In genomic region chr10:89652971-89653370, GRCh38 we compare ENCODE assay signal across 15 cellular contexts. TPM values are rescaled to one million over a fixed set of nuclear protein-coding genes. Genes with fewer than 3 reads are reported as not detected.
DNase-seq lines count a peak whose midpoint lies in the region; ATAC-seq, FAIRE-seq and TF ChIP-seq lines count a peak whose summit lies in the region.
"Had no signal": no experiment of that assay in that cellular context is flagged by ENCODE, and none has a peak within 500 bp of the region (broad histone marks: within the 10 kb centered on the region; RNA-seq: fewer than 3 reads in every experiment).

No MANE protein-coding gene starts in this region.

- no peak overlapping the region for H3K9ac ChIP-seq in trophoblast cell (ENCODE audit: low read length)

- no peaks in the 10 kb centered on the region for H3K4me1 ChIP-seq in trophoblast cell (ENCODE audit: control insufficient read depth in 1 of 2, insufficient read depth in 2 of 2, low read length in 2 of 2)

- POLR2A ChIA-PET in activated B cell treated with CpG ODN at 0.5 μM for 24 hours (lab: Charles Lee) = interaction anchor here (0.6 to 1.1 kb wide), 3 partner anchors 9 to 325 kb away, joined by 3 to 5 read pairs (median 3); no protein-coding TSS in a partner anchor

- H4K91ac ChIP-seq in trophoblast cell (ENCODE audit: low read depth, low read length) = no peak overlapping the region

- H3K27ac ChIP-seq in trophoblast cell (ENCODE audit: low read depth, low read length) = no peak overlapping the region
- H3K27ac ChIP-seq: PC-9 had no signal

- no CpG with 5 or more reads among the region's 3 CpGs for WGBS in trophoblast cell (ENCODE audit: extremely low coverage, insufficient coverage, insufficient read length)

- peak; percentile 58 for FAIRE-seq in GM12892 (lab: Jason Lieb, UNC)

- no peak overlapping the region for H3K4me3 Mint-ChIP-seq in activated B cell treated with CpG ODN at 0.5 μM for 24 hours
- H3K4me3 Mint-ChIP-seq: T-cell had no signal

- no peak overlapping the region for H3K14ac ChIP-seq in trophoblast cell (ENCODE audit: low read length)

- no peak overlapping the region for H2BK12ac ChIP-seq in trophoblast cell (ENCODE audit: low read length)

- no peaks in the 10 kb centered on the region for H3K79me2 ChIP-seq in trophoblast cell (ENCODE audit: control insufficient read depth, insufficient read depth, low read length, poor library complexity)

- H3K9me3 ChIP-seq in trophoblast cell (ENCODE audit: insufficient read depth, low read depth, low read length) = peaks cover 4% of the 10 kb centered on the region

- H3K9me3 Mint-ChIP-seq in activated B cell treated with CpG ODN at 0.5 μM for 24 hours = peaks cover 10% of the 10 kb centered on the region

- no peak overlapping the region for H3K23ac ChIP-seq in trophoblast cell (ENCODE audit: low read length)

- no peaks in the 10 kb centered on the region for H3K27me3 ChIP-seq in trophoblast cell (ENCODE audit: insufficient read depth, low read length)

- CTCF ChIA-PET in activated B cell treated with CpG ODN at 0.5 μM for 24 hours (lab: Charles Lee) = no interaction called here

- H3K36me3 Mint-ChIP-seq in activated B cell treated with CpG ODN at 0.5 μM for 24 hours (ENCODE audit: low read depth) = peaks cover 5% of the 10 kb centered on the region
- H3K36me3 Mint-ChIP-seq: T-cell had no signal

- H4K12ac ChIP-seq in trophoblast cell (ENCODE audit: low read depth, low read length) = no peak overlapping the region

- H3K79me1 ChIP-seq in trophoblast cell (ENCODE audit: low read length) = no peaks in the 10 kb centered on the region

- in situ Hi-C loops in KBM-7 (cut with MboI; ENCODE audit: low pct_unique_long_range_greater_than_20kb, low sequenced_read_pairs) = no loop called here

- no peak overlapping the region for H2AK5ac ChIP-seq in trophoblast cell (ENCODE audit: low read length)

- intact Hi-C loops in activated B cell treated with CpG ODN at 0.5 μM for 24 hours (cut with micrococcal nuclease) = no loop called here

- no peak overlapping the region for H3K4me3 ChIP-seq in trophoblast cell (ENCODE audit: low read depth, low read length)
- H3K4me3 ChIP-seq: PC-9 had no signal

- no peak overlapping the region for H2AFZ ChIP-seq in trophoblast cell (ENCODE audit: insufficient read depth, low read length, poor library complexity)
- H2AFZ ChIP-seq: PC-9 had no signal

- no peak overlapping the region for H3K4ac ChIP-seq in trophoblast cell (ENCODE audit: low read depth, low read length)

- no peak overlapping the region for H3K18ac ChIP-seq in trophoblast cell (ENCODE audit: low read length)

- no peak overlapping the region for H2BK120ac ChIP-seq in trophoblast cell (ENCODE audit: insufficient read depth, low read length, poor library complexity)

- DNase-seq in GM12892 (ENCODE audit: insufficient read length) (no peak), activated B cell treated with CpG ODN at 0.5 μM for 24 hours (no peak), trophoblast cell (peak; percentile 42 to 56), KBM-7 (no peak), NCI-H69 (lab: John Stamatoyannopoulos, UW) (no peak), AG08395 (ENCODE audit: low spot score) (no peak), Kasumi-1 (lab: John Stamatoyannopoulos, UW) (no peak)
- DNase-seq: HCEC 1CT, Karpas-422, NCI-H1417 treated with DMSO at 0.1 percent for 48 hours, NCI-H2081, NCI-H524 treated with DMSO at 0.1 percent for 48 hours, T-cell had no signal

- H3K27ac Mint-ChIP-seq in activated B cell treated with CpG ODN at 0.5 μM for 24 hours = peak overlapping the region; percentile 27
- H3K27ac Mint-ChIP-seq: T-cell had no signal

- no peak overlapping the region for H3K4me2 ChIP-seq in trophoblast cell (ENCODE audit: low read length)
- H3K4me2 ChIP-seq: PC-9 had no signal

- no peaks in the 10 kb centered on the region for H3K27me3 Mint-ChIP-seq in activated B cell treated with CpG ODN at 0.5 μM for 24 hours

- H2BK5ac ChIP-seq in trophoblast cell (ENCODE audit: low read depth, low read length, poor library complexity) = no peak overlapping the region

- ATAC-seq in HG03342 (IDR thresholded peaks at IDR 0.05; ENCODE audit: unreplicated experiment) = peak; percentile 4
- ATAC-seq in activated B cell treated with CpG ODN at 0.5 μM for 24 hours (ENCODE audit: low read depth) = no peak
- ATAC-seq: T-cell had no signal

- no peak for TF ChIP-seq CTCF in activated B cell treated with CpG ODN at 0.5 μM for 24 hours (IDR thresholded peaks at IDR 0.05)

- no peaks in the 10 kb centered on the region for H3K36me3 ChIP-seq in trophoblast cell (ENCODE audit: control insufficient read depth in 1 of 2, insufficient read depth in 2 of 2, low read length in 2 of 2)

- H4K8ac ChIP-seq in trophoblast cell (ENCODE audit: low read depth, low read length) = no peak overlapping the region

- TF ChIP-seq POLR2A in GM12892 (IDR thresholded peaks at IDR 0.05; ENCODE audit: low read depth, low read length) = no peak

- peaks cover 38% of the 10 kb centered on the region for H3K4me1 Mint-ChIP-seq in activated B cell treated with CpG ODN at 0.5 μM for 24 hours

RNA-seq across cellular contexts. Expression of gene PANK1, which starts 7.9 kb away (rescaled TPM):
- 2.9 TPM for polyA plus RNA-seq in GM12892 (2012; ENCODE audit: missing spikeins)
- total RNA-seq in activated B cell treated with CpG ODN at 0.5 μM for 24 hours = 1.8 and 1.9 TPM in 2 replicates
- 14.9 and 15.1 TPM in 2 replicates for polyA plus RNA-seq in trophoblast cell (2013)

RNA-seq across cellular contexts. Expression of gene KIF20B, which starts 48.4 kb away (rescaled TPM):
- polyA plus RNA-seq in GM12892 (2012; ENCODE audit: missing spikeins) = 12.9 TPM
- total RNA-seq in activated B cell treated with CpG ODN at 0.5 μM for 24 hours = 23.8 and 24.0 TPM in 2 replicates
- 23.6 and 24.3 TPM in 2 replicates for polyA plus RNA-seq in trophoblast cell (2013)

Comparison
In these comparisons a context has a peak if more than half of its experiments do, and no peak if none do; other contexts are left out.
1. DNase-seq: peak in trophoblast cell (2 of 2); none in GM12892 (single experiment), activated B cell treated with CpG ODN at 0.5 μM for 24 hours (single experiment), KBM-7 (single experiment), NCI-H69 (single experiment), AG08395 (single experiment) and Kasumi-1 (0 of 2).